1 cellular context compared by ENCODE assay signal in the genomic region with DNA sequence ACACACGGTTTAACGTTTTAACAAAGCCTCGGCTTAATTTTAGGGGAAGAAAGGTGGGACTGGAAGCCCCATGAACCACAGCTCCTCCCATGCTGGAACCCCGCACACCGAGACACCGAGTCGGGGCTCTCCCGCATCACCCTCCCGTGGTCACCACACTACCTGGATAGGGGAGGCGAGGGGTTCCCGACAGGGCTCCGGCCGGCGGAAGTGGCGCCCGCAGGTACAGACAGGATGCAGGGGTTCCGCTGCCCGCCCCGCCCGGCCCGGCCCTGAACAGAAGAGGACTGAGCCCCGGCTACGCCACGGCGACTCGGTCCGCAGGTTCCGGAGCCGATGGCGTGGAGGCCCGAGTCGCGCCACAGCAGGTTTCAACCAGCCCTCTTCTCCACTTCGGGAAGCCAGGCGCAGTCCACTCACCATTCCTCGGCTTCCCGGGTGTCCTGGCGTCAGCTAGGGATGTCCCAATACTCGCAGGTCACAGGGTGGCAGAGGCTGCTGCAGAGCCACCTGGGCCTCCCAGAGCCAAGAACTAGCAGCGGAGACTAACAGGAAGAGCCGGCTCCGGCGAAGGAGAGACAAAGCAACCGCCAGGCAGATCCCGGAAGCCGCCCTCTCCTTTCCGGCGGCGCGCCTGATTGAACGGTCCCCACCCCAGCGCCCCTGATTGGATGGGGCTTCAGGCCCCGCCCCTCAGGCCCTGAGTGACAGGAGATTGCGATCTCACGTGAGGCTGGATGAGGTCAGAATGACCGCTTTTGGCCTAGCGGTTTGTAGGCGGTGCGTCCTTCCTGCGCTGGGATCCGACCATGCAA.
TF ChIP-seq lines count a peak whose summit lies in the region.

A gene (minus strand): TSS at position 580 of the 815 bp plus-strand sequence. CDS start 157 bp downstream, at position 423.

TF ChIP-seq in HepG2, 621 proteins besides CTCF, POLR2A, EP300 and RAD21 (continued from another document and continues in another):
- TF ChIP-seq, protein P1, sequence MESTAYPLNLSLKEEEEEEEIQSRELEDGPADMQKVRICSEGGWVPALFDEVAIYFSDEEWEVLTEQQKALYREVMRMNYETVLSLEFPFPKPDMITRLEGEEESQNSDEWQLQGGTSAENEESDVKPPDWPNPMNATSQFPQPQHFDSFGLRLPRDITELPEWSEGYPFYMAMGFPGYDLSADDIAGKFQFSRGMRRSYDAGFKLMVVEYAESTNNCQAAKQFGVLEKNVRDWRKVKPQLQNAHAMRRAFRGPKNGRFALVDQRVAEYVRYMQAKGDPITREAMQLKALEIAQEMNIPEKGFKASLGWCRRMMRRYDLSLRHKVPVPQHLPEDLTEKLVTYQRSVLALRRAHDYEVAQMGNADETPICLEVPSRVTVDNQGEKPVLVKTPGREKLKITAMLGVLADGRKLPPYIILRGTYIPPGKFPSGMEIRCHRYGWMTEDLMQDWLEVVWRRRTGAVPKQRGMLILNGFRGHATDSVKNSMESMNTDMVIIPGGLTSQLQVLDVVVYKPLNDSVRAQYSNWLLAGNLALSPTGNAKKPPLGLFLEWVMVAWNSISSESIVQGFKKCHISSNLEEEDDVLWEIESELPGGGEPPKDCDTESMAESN (CRISPR knock-in tag; conservative IDR thresholded peaks at IDR 0.05), result peak; percentile 84; the same call in 1 of the 2 replicates
- TF ChIP-seq GABPA (IDR thresholded peaks at IDR 0.05; ENCODE audit: low read depth, low read length) (peak; percentile 81), GABPA (CRISPR knock-in tag; IDR thresholded peaks at IDR 0.05; ENCODE audit: low read depth) (peak; percentile 92), HOXA3 (CRISPR knock-in tag; IDR thresholded peaks at IDR 0.05) (peak; percentile 84; the same call in 1 of the 2 replicates), CHD2 (IDR thresholded peaks at IDR 0.05; ENCODE audit: low read depth, low read length) (0 out of 2 replicates have a peak, but pooled peaks have one; percentile 11), ZNF674 (CRISPR knock-in tag; IDR thresholded peaks at IDR 0.05; ENCODE audit: low read depth) (0 out of 2 replicates have a peak, but pooled peaks have one; percentile 49), ZNF672 (CRISPR knock-in tag; IDR thresholded peaks at IDR 0.05) (no peak), STAT5B (CRISPR knock-in tag; IDR thresholded peaks at IDR 0.05) (no peak), HNRNPH1 (optimal IDR thresholded peaks at IDR 0.05; ENCODE audit: low read depth, low read length) (no peak), PHF20 (CRISPR knock-in tag; IDR thresholded peaks at IDR 0.05) (peak; percentile 77), ZSCAN21 (CRISPR knock-in tag; IDR thresholded peaks at IDR 0.05; ENCODE audit: borderline replicate concordance) (0 out of 2 replicates have a peak, but pooled peaks have one; percentile 47), CCDC6 (CRISPR knock-in tag; IDR thresholded peaks at IDR 0.05) (peak; percentile 70; the same call in 1 of the 2 replicates), ELF1 (CRISPR knock-in tag; IDR thresholded peaks at IDR 0.05) (peak; percentile 92), KLF6 (CRISPR knock-in tag; IDR thresholded peaks at IDR 0.05) (0 out of 2 replicates have a peak, but pooled peaks have one; percentile 44), HNRNPL (IDR thresholded peaks at IDR 0.05; ENCODE audit: low read depth, low read length) (0 out of 2 replicates have a peak, but pooled peaks have one; percentile 53), ZNF816 (CRISPR knock-in tag; IDR thresholded peaks at IDR 0.05; ENCODE audit: borderline replicate concordance) (peak; percentile 69; the same call in 1 of the 2 replicates), ZNF33B (CRISPR knock-in tag; IDR thresholded peaks at IDR 0.05) (0 out of 2 replicates have a peak, but pooled peaks have one; percentile 50), SAP130 (CRISPR knock-in tag; IDR thresholded peaks at IDR 0.05; ENCODE audit: low read depth) (peak; percentile 95), SP1 (IDR thresholded peaks at IDR 0.05) (no peak), SP1 (CRISPR knock-in tag; IDR thresholded peaks at IDR 0.05) (peak; percentile 88), SRF (IDR thresholded peaks at IDR 0.05; ENCODE audit: low read depth, low read length) (peak; percentile 50; the same call in 1 of the 2 replicates), DR1 (CRISPR knock-in tag; IDR thresholded peaks at IDR 0.05) (peak; percentile 69), POLR2G (IDR thresholded peaks at IDR 0.05; ENCODE audit: low read depth, low read length) (peak; percentile 92)
- TF ChIP-seq, protein P2, sequence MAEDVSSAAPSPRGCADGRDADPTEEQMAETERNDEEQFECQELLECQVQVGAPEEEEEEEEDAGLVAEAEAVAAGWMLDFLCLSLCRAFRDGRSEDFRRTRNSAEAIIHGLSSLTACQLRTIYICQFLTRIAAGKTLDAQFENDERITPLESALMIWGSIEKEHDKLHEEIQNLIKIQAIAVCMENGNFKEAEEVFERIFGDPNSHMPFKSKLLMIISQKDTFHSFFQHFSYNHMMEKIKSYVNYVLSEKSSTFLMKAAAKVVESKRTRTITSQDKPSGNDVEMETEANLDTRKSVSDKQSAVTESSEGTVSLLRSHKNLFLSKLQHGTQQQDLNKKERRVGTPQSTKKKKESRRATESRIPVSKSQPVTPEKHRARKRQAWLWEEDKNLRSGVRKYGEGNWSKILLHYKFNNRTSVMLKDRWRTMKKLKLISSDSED (CRISPR knock-in tag; IDR thresholded peaks at IDR 0.05), result 0 out of 2 replicates have a peak, but pooled peaks have one; percentile 20
- TF ChIP-seq, protein P3, sequence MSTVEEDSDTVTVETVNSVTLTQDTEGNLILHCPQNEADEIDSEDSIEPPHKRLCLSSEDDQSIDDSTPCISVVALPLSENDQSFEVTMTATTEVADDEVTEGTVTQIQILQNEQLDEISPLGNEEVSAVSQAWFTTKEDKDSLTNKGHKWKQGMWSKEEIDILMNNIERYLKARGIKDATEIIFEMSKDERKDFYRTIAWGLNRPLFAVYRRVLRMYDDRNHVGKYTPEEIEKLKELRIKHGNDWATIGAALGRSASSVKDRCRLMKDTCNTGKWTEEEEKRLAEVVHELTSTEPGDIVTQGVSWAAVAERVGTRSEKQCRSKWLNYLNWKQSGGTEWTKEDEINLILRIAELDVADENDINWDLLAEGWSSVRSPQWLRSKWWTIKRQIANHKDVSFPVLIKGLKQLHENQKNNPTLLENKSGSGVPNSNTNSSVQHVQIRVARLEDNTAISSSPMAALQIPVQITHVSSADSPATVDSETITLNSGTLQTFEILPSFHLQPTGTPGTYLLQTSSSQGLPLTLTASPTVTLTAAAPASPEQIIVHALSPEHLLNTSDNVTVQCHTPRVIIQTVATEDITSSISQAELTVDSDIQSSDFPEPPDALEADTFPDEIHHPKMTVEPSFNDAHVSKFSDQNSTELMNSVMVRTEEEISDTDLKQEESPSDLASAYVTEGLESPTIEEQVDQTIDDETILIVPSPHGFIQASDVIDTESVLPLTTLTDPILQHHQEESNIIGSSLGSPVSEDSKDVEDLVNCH (CRISPR knock-in tag; IDR thresholded peaks at IDR 0.05), result no peak
- TF ChIP-seq, protein P4, sequence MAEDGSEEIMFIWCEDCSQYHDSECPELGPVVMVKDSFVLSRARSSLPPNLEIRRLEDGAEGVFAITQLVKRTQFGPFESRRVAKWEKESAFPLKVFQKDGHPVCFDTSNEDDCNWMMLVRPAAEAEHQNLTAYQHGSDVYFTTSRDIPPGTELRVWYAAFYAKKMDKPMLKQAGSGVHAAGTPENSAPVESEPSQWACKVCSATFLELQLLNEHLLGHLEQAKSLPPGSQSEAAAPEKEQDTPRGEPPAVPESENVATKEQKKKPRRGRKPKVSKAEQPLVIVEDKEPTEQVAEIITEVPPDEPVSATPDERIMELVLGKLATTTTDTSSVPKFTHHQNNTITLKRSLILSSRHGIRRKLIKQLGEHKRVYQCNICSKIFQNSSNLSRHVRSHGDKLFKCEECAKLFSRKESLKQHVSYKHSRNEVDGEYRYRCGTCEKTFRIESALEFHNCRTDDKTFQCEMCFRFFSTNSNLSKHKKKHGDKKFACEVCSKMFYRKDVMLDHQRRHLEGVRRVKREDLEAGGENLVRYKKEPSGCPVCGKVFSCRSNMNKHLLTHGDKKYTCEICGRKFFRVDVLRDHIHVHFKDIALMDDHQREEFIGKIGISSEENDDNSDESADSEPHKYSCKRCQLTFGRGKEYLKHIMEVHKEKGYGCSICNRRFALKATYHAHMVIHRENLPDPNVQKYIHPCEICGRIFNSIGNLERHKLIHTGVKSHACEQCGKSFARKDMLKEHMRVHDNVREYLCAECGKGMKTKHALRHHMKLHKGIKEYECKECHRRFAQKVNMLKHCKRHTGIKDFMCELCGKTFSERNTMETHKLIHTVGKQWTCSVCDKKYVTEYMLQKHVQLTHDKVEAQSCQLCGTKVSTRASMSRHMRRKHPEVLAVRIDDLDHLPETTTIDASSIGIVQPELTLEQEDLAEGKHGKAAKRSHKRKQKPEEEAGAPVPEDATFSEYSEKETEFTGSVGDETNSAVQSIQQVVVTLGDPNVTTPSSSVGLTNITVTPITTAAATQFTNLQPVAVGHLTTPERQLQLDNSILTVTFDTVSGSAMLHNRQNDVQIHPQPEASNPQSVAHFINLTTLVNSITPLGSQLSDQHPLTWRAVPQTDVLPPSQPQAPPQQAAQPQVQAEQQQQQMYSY (CRISPR knock-in tag; IDR thresholded peaks at IDR 0.05), result no peak
- TF ChIP-seq, protein P5, sequence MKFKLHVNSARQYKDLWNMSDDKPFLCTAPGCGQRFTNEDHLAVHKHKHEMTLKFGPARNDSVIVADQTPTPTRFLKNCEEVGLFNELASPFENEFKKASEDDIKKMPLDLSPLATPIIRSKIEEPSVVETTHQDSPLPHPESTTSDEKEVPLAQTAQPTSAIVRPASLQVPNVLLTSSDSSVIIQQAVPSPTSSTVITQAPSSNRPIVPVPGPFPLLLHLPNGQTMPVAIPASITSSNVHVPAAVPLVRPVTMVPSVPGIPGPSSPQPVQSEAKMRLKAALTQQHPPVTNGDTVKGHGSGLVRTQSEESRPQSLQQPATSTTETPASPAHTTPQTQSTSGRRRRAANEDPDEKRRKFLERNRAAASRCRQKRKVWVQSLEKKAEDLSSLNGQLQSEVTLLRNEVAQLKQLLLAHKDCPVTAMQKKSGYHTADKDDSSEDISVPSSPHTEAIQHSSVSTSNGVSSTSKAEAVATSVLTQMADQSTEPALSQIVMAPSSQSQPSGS (CRISPR knock-in tag; IDR thresholded peaks at IDR 0.05), result peak; percentile 67
- TF ChIP-seq, protein P6, sequence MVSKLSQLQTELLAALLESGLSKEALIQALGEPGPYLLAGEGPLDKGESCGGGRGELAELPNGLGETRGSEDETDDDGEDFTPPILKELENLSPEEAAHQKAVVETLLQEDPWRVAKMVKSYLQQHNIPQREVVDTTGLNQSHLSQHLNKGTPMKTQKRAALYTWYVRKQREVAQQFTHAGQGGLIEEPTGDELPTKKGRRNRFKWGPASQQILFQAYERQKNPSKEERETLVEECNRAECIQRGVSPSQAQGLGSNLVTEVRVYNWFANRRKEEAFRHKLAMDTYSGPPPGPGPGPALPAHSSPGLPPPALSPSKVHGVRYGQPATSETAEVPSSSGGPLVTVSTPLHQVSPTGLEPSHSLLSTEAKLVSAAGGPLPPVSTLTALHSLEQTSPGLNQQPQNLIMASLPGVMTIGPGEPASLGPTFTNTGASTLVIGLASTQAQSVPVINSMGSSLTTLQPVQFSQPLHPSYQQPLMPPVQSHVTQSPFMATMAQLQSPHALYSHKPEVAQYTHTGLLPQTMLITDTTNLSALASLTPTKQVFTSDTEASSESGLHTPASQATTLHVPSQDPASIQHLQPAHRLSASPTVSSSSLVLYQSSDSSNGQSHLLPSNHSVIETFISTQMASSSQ (IDR thresholded peaks at IDR 0.05; ENCODE audit: low read depth), result no peak
- TF ChIP-seq, protein P6 (CRISPR knock-in tag; IDR thresholded peaks at IDR 0.05; ENCODE audit: borderline replicate concordance), result 0 out of 2 replicates have a peak, but pooled peaks have one; percentile 17
- TF ChIP-seq, protein P7, sequence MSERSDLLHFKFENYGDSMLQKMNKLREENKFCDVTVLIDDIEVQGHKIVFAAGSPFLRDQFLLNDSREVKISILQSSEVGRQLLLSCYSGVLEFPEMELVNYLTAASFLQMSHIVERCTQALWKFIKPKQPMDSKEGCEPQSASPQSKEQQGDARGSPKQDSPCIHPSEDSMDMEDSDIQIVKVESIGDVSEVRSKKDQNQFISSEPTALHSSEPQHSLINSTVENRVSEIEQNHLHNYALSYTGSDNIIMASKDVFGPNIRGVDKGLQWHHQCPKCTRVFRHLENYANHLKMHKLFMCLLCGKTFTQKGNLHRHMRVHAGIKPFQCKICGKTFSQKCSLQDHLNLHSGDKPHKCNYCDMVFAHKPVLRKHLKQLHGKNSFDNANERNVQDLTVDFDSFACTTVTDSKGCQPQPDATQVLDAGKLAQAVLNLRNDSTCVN (CRISPR knock-in tag; IDR thresholded peaks at IDR 0.05; ENCODE audit: borderline replicate concordance), result peak; percentile 67; the same call in 1 of the 2 replicates
- TF ChIP-seq, protein P8, sequence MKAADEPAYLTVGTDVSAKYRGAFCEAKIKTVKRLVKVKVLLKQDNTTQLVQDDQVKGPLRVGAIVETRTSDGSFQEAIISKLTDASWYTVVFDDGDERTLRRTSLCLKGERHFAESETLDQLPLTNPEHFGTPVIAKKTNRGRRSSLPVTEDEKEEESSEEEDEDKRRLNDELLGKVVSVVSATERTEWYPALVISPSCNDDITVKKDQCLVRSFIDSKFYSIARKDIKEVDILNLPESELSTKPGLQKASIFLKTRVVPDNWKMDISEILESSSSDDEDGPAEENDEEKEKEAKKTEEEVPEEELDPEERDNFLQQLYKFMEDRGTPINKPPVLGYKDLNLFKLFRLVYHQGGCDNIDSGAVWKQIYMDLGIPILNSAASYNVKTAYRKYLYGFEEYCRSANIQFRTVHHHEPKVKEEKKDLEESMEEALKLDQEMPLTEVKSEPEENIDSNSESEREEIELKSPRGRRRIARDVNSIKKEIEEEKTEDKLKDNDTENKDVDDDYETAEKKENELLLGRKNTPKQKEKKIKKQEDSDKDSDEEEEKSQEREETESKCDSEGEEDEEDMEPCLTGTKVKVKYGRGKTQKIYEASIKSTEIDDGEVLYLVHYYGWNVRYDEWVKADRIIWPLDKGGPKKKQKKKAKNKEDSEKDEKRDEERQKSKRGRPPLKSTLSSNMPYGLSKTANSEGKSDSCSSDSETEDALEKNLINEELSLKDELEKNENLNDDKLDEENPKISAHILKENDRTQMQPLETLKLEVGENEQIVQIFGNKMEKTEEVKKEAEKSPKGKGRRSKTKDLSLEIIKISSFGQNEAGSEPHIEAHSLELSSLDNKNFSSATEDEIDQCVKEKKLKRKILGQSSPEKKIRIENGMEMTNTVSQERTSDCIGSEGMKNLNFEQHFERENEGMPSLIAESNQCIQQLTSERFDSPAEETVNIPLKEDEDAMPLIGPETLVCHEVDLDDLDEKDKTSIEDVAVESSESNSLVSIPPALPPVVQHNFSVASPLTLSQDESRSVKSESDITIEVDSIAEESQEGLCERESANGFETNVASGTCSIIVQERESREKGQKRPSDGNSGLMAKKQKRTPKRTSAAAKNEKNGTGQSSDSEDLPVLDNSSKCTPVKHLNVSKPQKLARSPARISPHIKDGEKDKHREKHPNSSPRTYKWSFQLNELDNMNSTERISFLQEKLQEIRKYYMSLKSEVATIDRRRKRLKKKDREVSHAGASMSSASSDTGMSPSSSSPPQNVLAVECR (CRISPR knock-in tag; IDR thresholded peaks at IDR 0.05; ENCODE audit: borderline replicate concordance), result peak; percentile 97
